In the genomic region with DNA sequence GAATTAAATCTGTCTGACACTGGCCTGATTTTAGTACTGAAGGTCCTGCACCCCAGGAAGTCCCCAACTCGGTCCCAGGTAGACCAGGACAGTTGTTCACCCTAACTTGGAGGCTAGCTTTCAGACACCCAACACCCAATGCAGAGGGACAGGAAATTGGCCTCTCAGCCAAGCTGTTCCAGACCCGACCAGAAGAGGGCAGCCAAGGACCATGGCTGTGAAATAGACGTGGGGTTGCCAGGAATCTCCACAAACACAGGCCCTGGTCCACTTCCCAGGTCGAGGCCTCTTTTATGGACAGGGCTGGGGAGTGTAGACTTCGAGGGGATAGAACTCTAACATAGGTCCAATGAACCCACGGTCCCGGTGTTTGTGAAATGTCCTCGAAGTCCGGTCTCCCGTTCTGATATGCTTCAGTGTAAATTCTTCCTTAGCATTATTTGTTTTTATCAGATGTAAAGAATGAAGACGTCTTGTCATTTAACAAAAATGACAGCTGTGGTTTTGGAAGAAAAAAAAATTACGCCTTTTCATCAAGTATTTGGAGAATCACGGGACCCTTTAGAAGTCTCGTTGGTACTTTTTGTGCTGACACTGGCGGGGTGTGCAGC, we compare ENCODE assay signal across 9 cellular contexts.
DNase-seq lines count a peak whose midpoint lies in the region; ATAC-seq and TF ChIP-seq lines count a peak whose summit lies in the region.
"Had no signal": no experiment of that assay in that cellular context is flagged by ENCODE, and none has a peak within 500 bp of the region (broad histone marks: within the 10 kb centered on the region; RNA-seq: fewer than 3 reads in every experiment).

No MANE protein-coding gene starts in this region.

- no peak overlapping the region for H3K4me3 ChIP-seq in GM23338

- H3K4me1 Mint-ChIP-seq in GM23338: peaks cover 4% of the 10 kb centered on the region; the same call in 1 of the 3 replicates
- H3K4me1 Mint-ChIP-seq: CD4-positive, alpha-beta memory T cell had no signal

- H3K27ac ChIP-seq in GM23338 (ENCODE audit: low read depth): no peak overlapping the region

- H3K4me1 ChIP-seq in GM23338 (ENCODE audit: insufficient read depth): no peaks in the 10 kb centered on the region

- no peaks in the 10 kb centered on the region for H3K79me2 ChIP-seq in GM23338 (replicated peaks; ENCODE audit: insufficient read depth)

- H3K27ac Mint-ChIP-seq in GM23338: no peak overlapping the region
- H3K27ac Mint-ChIP-seq: CD4-positive, alpha-beta memory T cell had no signal

- no peaks in the 10 kb centered on the region for H3K36me3 Mint-ChIP-seq in GM23338 (ENCODE audit: low read depth)
- H3K36me3 Mint-ChIP-seq: CD4-positive, alpha-beta memory T cell had no signal

- H3K27me3 Mint-ChIP-seq in GM23338 (ENCODE audit: insufficient read depth, low read depth, poor library complexity): peaks cover 4% of the 10 kb centered on the region

- no peak overlapping the region for H2AFZ ChIP-seq in GM23338

- H3K27me3 ChIP-seq in GM23338 (ENCODE audit: insufficient read depth): no peaks in the 10 kb centered on the region

- no peak overlapping the region for H3K4me3 Mint-ChIP-seq in GM23338
- H3K4me3 Mint-ChIP-seq: CD4-positive, alpha-beta memory T cell had no signal

- no peaks in the 10 kb centered on the region for H3F3A ChIP-seq in GM23338 (replicated peaks; ENCODE audit: low read depth)

- ATAC-seq in GM23338: peak; percentile 90
- peak; percentile 100 for ATAC-seq in left lobe of liver

- no peaks in the 10 kb centered on the region for H4K20me1 ChIP-seq in GM23338 (replicated peaks; ENCODE audit: insufficient read depth)

- H3K36me3 ChIP-seq in GM23338 (ENCODE audit: insufficient read depth): no peaks in the 10 kb centered on the region

- DNase-seq in NCI-H510A treated with DMSO at 0.1 percent for 48 hours (lab: John Stamatoyannopoulos, UW) (peak; percentile 16), NCI-H510A (lab: John Stamatoyannopoulos, UW) (no peak), GM23338 (ENCODE audit: low spot score) (peak; percentile 74), LoVo (ENCODE audit: low spot score) (peak; percentile 68), SK-N-DZ (ENCODE audit: low spot score) (peak; percentile 66), cerebellar cortex (ENCODE audit: low spot score) (peak; percentile 93), left lobe of liver (ENCODE audit: low spot score) (peak; percentile 81)
- peak; percentile 14 to 18 for DNase-seq in stimulated activated CD8-positive, alpha-beta memory T cell treated with anti-CD3 and anti-CD28 coated beads, Interleukin-15, amount 100 ng/mL, for 48 hours (ENCODE audit: low read depth in 2 of 2)

- no peak overlapping the region for H3K4me2 ChIP-seq in GM23338

- peak; percentile 91 to 99 for TF ChIP-seq CTCF in GM23338 (conservative IDR thresholded peaks at IDR 0.05; ENCODE audit: low read depth in 2 of 2)

- H3K9me2 ChIP-seq in GM23338 (ENCODE audit: insufficient read depth): no peaks in the 10 kb centered on the region

- H3K9me3 Mint-ChIP-seq in GM23338: no peaks in the 10 kb centered on the region

TF ChIP-seq in GM23338, 12 proteins besides CTCF, POLR2A, EP300 and RAD21:
- TF ChIP-seq JUNB (IDR thresholded peaks at IDR 0.05; ENCODE audit: unreplicated experiment) (no peak), NANOG (IDR thresholded peaks at IDR 0.05; ENCODE audit: borderline replicate concordance) (no peak), EZH2 (IDR thresholded peaks at IDR 0.05; ENCODE audit: low read depth, unreplicated experiment) (no peak), EZH2phosphoT487 (IDR thresholded peaks at IDR 0.05; ENCODE audit: unreplicated experiment) (no peak), ETS1 (IDR thresholded peaks at IDR 0.05) (no peak)
- TF ChIP-seq, protein P1, sequence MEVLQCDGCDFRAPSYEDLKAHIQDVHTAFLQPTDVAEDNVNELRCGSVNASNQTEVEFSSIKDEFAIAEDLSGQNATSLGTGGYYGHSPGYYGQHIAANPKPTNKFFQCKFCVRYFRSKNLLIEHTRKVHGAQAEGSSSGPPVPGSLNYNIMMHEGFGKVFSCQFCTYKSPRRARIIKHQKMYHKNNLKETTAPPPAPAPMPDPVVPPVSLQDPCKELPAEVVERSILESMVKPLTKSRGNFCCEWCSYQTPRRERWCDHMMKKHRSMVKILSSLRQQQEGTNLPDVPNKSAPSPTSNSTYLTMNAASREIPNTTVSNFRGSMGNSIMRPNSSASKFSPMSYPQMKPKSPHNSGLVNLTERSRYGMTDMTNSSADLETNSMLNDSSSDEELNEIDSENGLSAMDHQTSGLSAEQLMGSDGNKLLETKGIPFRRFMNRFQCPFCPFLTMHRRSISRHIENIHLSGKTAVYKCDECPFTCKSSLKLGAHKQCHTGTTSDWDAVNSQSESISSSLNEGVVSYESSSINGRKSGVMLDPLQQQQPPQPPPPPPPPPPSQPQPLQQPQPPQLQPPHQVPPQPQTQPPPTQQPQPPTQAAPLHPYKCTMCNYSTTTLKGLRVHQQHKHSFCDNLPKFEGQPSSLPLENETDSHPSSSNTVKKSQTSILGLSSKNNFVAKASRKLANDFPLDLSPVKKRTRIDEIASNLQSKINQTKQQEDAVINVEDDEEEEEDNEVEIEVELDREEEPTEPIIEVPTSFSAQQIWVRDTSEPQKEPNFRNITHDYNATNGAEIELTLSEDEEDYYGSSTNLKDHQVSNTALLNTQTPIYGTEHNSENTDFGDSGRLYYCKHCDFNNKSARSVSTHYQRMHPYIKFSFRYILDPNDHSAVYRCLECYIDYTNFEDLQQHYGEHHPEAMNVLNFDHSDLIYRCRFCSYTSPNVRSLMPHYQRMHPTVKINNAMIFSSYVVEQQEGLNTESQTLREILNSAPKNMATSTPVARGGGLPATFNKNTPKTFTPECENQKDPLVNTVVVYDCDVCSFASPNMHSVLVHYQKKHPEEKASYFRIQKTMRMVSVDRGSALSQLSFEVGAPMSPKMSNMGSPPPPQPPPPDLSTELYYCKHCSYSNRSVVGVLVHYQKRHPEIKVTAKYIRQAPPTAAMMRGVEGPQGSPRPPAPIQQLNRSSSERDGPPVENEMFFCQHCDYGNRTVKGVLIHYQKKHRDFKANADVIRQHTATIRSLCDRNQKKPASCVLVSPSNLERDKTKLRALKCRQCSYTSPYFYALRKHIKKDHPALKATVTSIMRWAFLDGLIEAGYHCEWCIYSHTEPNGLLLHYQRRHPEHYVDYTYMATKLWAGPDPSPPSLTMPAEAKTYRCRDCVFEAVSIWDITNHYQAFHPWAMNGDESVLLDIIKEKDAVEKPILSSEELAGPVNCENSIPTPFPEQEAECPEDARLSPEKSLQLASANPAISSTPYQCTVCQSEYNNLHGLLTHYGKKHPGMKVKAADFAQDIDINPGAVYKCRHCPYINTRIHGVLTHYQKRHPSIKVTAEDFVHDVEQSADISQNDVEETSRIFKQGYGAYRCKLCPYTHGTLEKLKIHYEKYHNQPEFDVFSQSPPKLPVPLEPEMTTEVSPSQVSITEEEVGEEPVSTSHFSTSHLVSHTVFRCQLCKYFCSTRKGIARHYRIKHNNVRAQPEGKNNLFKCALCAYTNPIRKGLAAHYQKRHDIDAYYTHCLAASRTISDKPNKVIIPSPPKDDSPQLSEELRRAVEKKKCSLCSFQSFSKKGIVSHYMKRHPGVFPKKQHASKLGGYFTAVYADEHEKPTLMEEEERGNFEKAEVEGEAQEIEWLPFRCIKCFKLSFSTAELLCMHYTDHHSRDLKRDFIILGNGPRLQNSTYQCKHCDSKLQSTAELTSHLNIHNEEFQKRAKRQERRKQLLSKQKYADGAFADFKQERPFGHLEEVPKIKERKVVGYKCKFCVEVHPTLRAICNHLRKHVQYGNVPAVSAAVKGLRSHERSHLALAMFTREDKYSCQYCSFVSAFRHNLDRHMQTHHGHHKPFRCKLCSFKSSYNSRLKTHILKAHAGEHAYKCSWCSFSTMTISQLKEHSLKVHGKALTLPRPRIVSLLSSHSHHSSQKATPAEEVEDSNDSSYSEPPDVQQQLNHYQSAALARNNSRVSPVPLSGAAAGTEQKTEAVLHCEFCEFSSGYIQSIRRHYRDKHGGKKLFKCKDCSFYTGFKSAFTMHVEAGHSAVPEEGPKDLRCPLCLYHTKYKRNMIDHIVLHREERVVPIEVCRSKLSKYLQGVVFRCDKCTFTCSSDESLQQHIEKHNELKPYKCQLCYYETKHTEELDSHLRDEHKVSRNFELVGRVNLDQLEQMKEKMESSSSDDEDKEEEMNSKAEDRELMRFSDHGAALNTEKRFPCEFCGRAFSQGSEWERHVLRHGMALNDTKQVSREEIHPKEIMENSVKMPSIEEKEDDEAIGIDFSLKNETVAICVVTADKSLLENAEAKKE (CRISPR knock-in tag; IDR thresholded peaks at IDR 0.05): no peak
